ENCODE assay signal across 9 cellular contexts in the genomic region with DNA sequence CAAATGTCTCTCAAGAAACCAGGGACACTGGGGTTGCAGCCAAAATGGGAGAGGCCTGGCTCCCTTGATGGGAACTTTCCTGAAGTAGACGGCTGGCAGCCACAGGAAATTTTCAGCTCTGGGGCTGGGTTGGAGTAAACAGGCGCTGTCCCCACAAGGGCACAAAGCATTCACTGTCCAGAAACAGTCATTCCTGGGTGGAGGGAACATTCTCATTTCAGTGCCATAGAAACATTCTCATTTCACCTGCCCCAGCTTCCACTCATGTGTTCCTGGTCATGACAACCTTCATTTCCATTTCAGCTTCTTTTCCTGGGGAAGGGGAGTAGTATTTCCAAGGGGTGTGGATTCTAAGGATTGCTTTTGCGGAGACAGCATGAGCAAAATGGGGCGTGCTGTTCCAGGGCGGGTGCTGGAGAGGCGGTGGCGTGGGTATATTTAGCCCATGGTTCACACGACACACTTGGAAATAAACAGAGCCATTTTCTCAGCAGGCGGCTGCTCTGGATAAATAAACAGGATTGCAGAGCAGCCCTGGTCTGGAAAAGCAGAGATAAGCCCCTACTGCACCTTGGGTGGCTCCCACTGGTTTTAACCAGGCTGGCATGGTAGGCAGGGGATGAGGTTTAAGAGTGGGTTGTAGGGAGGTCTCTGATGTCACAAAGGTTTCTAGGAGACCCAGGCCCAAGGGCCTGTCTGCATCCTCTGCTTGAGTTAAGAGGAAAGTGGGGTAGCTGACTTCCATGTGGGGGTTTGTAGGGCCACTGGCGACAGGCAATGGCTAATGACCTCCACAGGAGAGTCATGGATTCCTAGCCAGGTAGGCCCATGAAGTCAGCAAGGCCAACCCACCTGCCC. TPM values are rescaled to one million over a fixed set of nuclear protein-coding genes. Genes with fewer than 3 reads are reported as not detected.
DNase-seq lines count a peak whose midpoint lies in the region; ATAC-seq and TF ChIP-seq lines count a peak whose summit lies in the region.
"Had no signal": no experiment of that assay in that cellular context is flagged by ENCODE, and none has a peak within 500 bp of the region (broad histone marks: within the 10 kb centered on the region; RNA-seq: fewer than 3 reads in every experiment).

No MANE protein-coding gene starts in this region.

- H3K4me1 Mint-ChIP-seq in activated naive CD4-positive, alpha-beta T cell treated with anti-CD3 and anti-CD28 coated beads, Interleukin-2, amount 10 ng/mL, durations not matched to agents 7 days and 5 days = peaks cover 86% of the 10 kb centered on the region

- H3K36me3 ChIP-seq in mucosa of rectum (ENCODE audit: control insufficient read depth in 2 of 2, insufficient read depth in 2 of 2, low read length in 2 of 2) (peaks cover 6 to 10% of the 10 kb centered on the region in 2 donors), aorta (ENCODE audit: control insufficient read depth in 1 of 2, insufficient read depth in 2 of 2, low read length in 1 of 2) (peaks cover 0 to 1% of the 10 kb centered on the region in 2 donors)

- H3K9me3 ChIP-seq in mucosa of rectum (ENCODE audit: control insufficient read depth in 2 of 2, low read length in 2 of 2) = no peaks in the 10 kb centered on the region
- no peaks in the 10 kb centered on the region for H3K9me3 ChIP-seq in aorta (ENCODE audit: control insufficient read depth, low read length)

- intact Hi-C loops in aorta (cut with DNase I) = no loop called here

- in situ Hi-C loops in GM13977 (cut with MboI; ENCODE audit: low pct_unique_long_range_greater_than_20kb, low sequenced_read_pairs, unreplicated experiment) = no loop called here

- H3K4me1 ChIP-seq in mucosa of rectum (ENCODE audit: control insufficient read depth in 2 of 2, insufficient read depth in 2 of 2, low read length in 2 of 2) (peaks cover 52 to 53% of the 10 kb centered on the region in 2 donors), aorta (ENCODE audit: control insufficient read depth in 1 of 2, insufficient read depth in 2 of 2, low read length in 2 of 2) (peaks cover 8 to 10% of the 10 kb centered on the region in 2 donors)

- H3K4me3 ChIP-seq in coronary artery = peak overlapping the region; percentile 29
- H3K4me3 ChIP-seq in mucosa of rectum (ENCODE audit: low read length in 2 of 2) = peak overlapping the region in 1 of 2 donors; percentile 38
- no peak overlapping the region for H3K4me3 ChIP-seq in aorta (ENCODE audit: low read length in 2 of 2)

- H3K9ac ChIP-seq in mucosa of rectum (ENCODE audit: low read depth in 1 of 2, low read length in 2 of 2) = peak overlapping the region; percentile 50 to 54

- DNase-seq in activated naive CD4-positive, alpha-beta T cell treated with anti-CD3 and anti-CD28 coated beads, Interleukin-2, amount 10 ng/mL, durations not matched to agents 7 days and 5 days = no peak
- DNase-seq in activated naive CD4-positive, alpha-beta T cell treated with Interleukin-2 at 50 U/mL for 16 hours = no peak
- DNase-seq in coronary artery (ENCODE audit: low spot score) = peak; percentile 90
- DNase-seq in aorta = peak; percentile 80 to 86
- DNase-seq in GM13977 (ENCODE audit: low spot score) = no peak

- TF ChIP-seq CTCF in coronary artery (IDR thresholded peaks at IDR 0.05) (no peak), GM13977 (IDR thresholded peaks at IDR 0.05; ENCODE audit: extremely low read depth, insufficient read depth, missing control alignments) (no peak)

- no peaks in the 10 kb centered on the region for H3K9me3 Mint-ChIP-seq in activated naive CD4-positive, alpha-beta T cell treated with anti-CD3 and anti-CD28 coated beads, Interleukin-2, amount 10 ng/mL, durations not matched to agents 7 days and 5 days

- no peak overlapping the region for H3K4me3 Mint-ChIP-seq in activated naive CD4-positive, alpha-beta T cell treated with anti-CD3 and anti-CD28 coated beads, Interleukin-2, amount 10 ng/mL, durations not matched to agents 7 days and 5 days

- no peaks in the 10 kb centered on the region for H3K27me3 ChIP-seq in mucosa of rectum (ENCODE audit: control insufficient read depth in 2 of 2, insufficient read depth in 2 of 2, low read length in 2 of 2)
- no peaks in the 10 kb centered on the region for H3K27me3 ChIP-seq in aorta (ENCODE audit: control insufficient read depth in 1 of 2, insufficient read depth in 2 of 2, low read length in 1 of 2)

- H3K27ac ChIP-seq in coronary artery = peak overlapping the region; percentile 94 to 98
- peak overlapping the region; percentile 89 to 91 for H3K27ac ChIP-seq in mucosa of rectum (ENCODE audit: low read depth in 2 of 2, low read length in 2 of 2)
- peak overlapping the region; percentile 99 to 100 for H3K27ac ChIP-seq in aorta (ENCODE audit: low read depth in 1 of 2, low read length in 2 of 2)

- peak overlapping the region; percentile 56 for H3K27ac Mint-ChIP-seq in activated naive CD4-positive, alpha-beta T cell treated with anti-CD3 and anti-CD28 coated beads, Interleukin-2, amount 10 ng/mL, durations not matched to agents 7 days and 5 days

- H3K36me3 Mint-ChIP-seq in activated naive CD4-positive, alpha-beta T cell treated with anti-CD3 and anti-CD28 coated beads, Interleukin-2, amount 10 ng/mL, durations not matched to agents 7 days and 5 days = peaks cover 60% of the 10 kb centered on the region

- ATAC-seq in aorta (ENCODE audit: low FRiP score) (peak; percentile 72), HG03025 (IDR thresholded peaks at IDR 0.05; ENCODE audit: low FRiP score, unreplicated experiment) (no peak), GM18858 (IDR thresholded peaks at IDR 0.05; ENCODE audit: unreplicated experiment) (no peak)

- no peaks in the 10 kb centered on the region for H3K27me3 Mint-ChIP-seq in activated naive CD4-positive, alpha-beta T cell treated with anti-CD3 and anti-CD28 coated beads, Interleukin-2, amount 10 ng/mL, durations not matched to agents 7 days and 5 days

- CTCF ChIA-PET in activated naive CD4-positive, alpha-beta T cell treated with anti-CD3 and anti-CD28 coated beads, Interleukin-2, amount 10 ng/mL, durations not matched to agents 7 days and 5 days (lab: Charles Lee) = interaction anchor here (1.0 to 9.4 kb wide), 4 partner anchors 8 to 53 kb away, joined by 3 to 95 read pairs (median 6); no protein-coding TSS in a partner anchor

- WGBS in aorta, 2 donors = 10 to 13% methylated on average over 10 of the region's 10 CpGs

RNA-seq across cellular contexts. Expression of a gene that starts 32.9 kb away (rescaled TPM):
- total RNA-seq in aorta = 1 to 10 TPM; 5.2 to 9.5 TPM
- polyA plus RNA-seq in aorta = 1 to 10 TPM in 1 of 2 donors, not detected in 1; 2.0 TPM
- total RNA-seq: T-helper 2 cell treated with Interferon-gamma antibody and Interleukin-4, amounts not matched to agents 100 ng/mL and 5 ng/mL, for 36 hours had no signal

RNA-seq across cellular contexts. Expression of a gene that starts 52.1 kb away (rescaled TPM):
- 100 to 1,000 TPM in 1 of 2 donors, 10 to 100 TPM in 1; 69.1 to 107 TPM for total RNA-seq in aorta
- polyA plus RNA-seq in aorta = 100 to 1,000 TPM; 103 to 104 TPM

Comparison
In these comparisons a context has a peak if more than half of its experiments do, and no peak if none do; other contexts are left out.
1. DNase-seq: peak in coronary artery (single experiment) and aorta (2 of 2); none in activated naive CD4-positive, alpha-beta T cell treated with anti-CD3 and anti-CD28 coated beads, Interleukin-2, amount 10 ng/mL, durations not matched to agents 7 days and 5 days (single experiment), activated naive CD4-positive, alpha-beta T cell treated with Interleukin-2 at 50 U/mL for 16 hours (single experiment) and GM13977 (single experiment).
2. Peak in every context shown above with its lines, with median percentiles within 50 percentile points of each other: H3K27ac ChIP-seq.